In genomic region chr2:111972955-111973565, GRCh38 we compare ENCODE assay signal across 14 cellular contexts.
DNase-seq lines count a peak whose midpoint lies in the region; ATAC-seq and TF ChIP-seq lines count a peak whose summit lies in the region.
"Had no signal": no experiment of that assay in that cellular context is flagged by ENCODE, and none has a peak within 500 bp of the region (broad histone marks: within the 10 kb centered on the region; RNA-seq: fewer than 3 reads in every experiment).

No MANE protein-coding gene starts in this region.

- no peaks in the 10 kb centered on the region for H3K9me3 ChIP-seq in thyroid gland

- WGBS in thyroid gland, 2 donors, result 36 to 41% methylated on average over 8 of the region's 8 CpGs

- peaks cover 0 to 14% of the 10 kb centered on the region in 2 donors for H3K4me1 ChIP-seq in thyroid gland

- peaks cover 5 to 12% of the 10 kb centered on the region in 2 donors for H3K36me3 ChIP-seq in thyroid gland
- H3K36me3 ChIP-seq: brain microvascular endothelial cell had no signal

- TF ChIP-seq CTCF in thyroid gland (IDR thresholded peaks at IDR 0.05), result no peak

- CTCF ChIA-PET in HEK293T (lab: Yijun Ruan, JAX), result no interaction called here

- POLR2A ChIA-PET in HEK293T (lab: Yijun Ruan, JAX), result no interaction called here

- H3K27ac ChIP-seq in layer of hippocampus (ENCODE audit: low read depth, low read length) (peak overlapping the region; percentile 13), thyroid gland (peak overlapping the region; percentile 21 to 51 (median 38))
- H3K27ac ChIP-seq: brain microvascular endothelial cell had no signal

- H3K4me3 ChIP-seq in thyroid gland (replicated peaks in 1 of 3), result no peak overlapping the region

- DNase-seq in astrocyte of the hippocampus (ENCODE audit: low read depth, low spot score), result peak; percentile 9
- DNase-seq in thyroid gland, result peak; percentile 23 to 39
- no peak for DNase-seq in DMS79 treated with DMSO at 0.1 percent for 48 hours (lab: John Stamatoyannopoulos, UW)
- DNase-seq in HEK293T (ENCODE audit: extremely low spot score), result no peak
- DNase-seq in NCI-H1436 treated with DMSO at 0.1 percent for 48 hours (lab: John Stamatoyannopoulos, UW), result no peak
- DNase-seq: activated T-cell treated with anti-CD3 and anti-CD28 coated beads, Interleukin-2, amount 50 U/mL, for 4 hours; brain microvascular endothelial cell; DMS153; NCI-H187; OCI-M1 had no signal

- intact Hi-C loops in thyroid gland (cut with DNase I), result no loop called here

- ATAC-seq in HG02973 (IDR thresholded peaks at IDR 0.05; ENCODE audit: unreplicated experiment), result peak; percentile 50
- no peak for ATAC-seq in GM18873 (IDR thresholded peaks at IDR 0.05; ENCODE audit: low FRiP score, unreplicated experiment)
- ATAC-seq: activated T-cell treated with anti-CD3 and anti-CD28 coated beads, Interleukin-2, amount 50 U/mL, for 4 hours; esophagus mucosa had no signal

- no peaks in the 10 kb centered on the region for H3K27me3 ChIP-seq in layer of hippocampus (ENCODE audit: control insufficient read depth, insufficient read depth, low read length)
- no peaks in the 10 kb centered on the region for H3K27me3 ChIP-seq in thyroid gland

- no peak for TF ChIP-seq POLR2A in thyroid gland (IDR thresholded peaks at IDR 0.05)

TF ChIP-seq in HEK293T, 16 proteins besides CTCF, POLR2A, EP300 and RAD21:
- TF ChIP-seq, protein P1, sequence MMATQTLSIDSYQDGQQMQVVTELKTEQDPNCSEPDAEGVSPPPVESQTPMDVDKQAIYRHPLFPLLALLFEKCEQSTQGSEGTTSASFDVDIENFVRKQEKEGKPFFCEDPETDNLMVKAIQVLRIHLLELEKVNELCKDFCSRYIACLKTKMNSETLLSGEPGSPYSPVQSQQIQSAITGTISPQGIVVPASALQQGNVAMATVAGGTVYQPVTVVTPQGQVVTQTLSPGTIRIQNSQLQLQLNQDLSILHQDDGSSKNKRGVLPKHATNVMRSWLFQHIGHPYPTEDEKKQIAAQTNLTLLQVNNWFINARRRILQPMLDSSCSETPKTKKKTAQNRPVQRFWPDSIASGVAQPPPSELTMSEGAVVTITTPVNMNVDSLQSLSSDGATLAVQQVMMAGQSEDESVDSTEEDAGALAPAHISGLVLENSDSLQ (IDR thresholded peaks at IDR 0.05), result no peak
- no peak for TF ChIP-seq FOXM1 (IDR thresholded peaks at IDR 0.05; ENCODE audit: borderline replicate concordance)
- no peak for TF ChIP-seq ARNT (IDR thresholded peaks at IDR 0.05)
- TF ChIP-seq ELF4 (IDR thresholded peaks at IDR 0.05), result no peak

Comparison
In these comparisons a context has a peak if more than half of its experiments do, and no peak if none do; other contexts are left out.
1. DNase-seq: peak in astrocyte of the hippocampus (single experiment) and thyroid gland (2 of 2); none in DMS79 treated with DMSO at 0.1 percent for 48 hours (single experiment), HEK293T (single experiment) and NCI-H1436 treated with DMSO at 0.1 percent for 48 hours (single experiment).